Comparison of ENCODE assay signal across 1 cellular context in genomic region chr6:153027480-153027879, GRCh38.
A peak's percentile ranks its signal among the peaks of the same experiment; 100 is the strongest.
TF ChIP-seq lines count a peak whose summit lies in the region.

No MANE protein-coding gene starts in this region.

TF ChIP-seq in K562, 482 proteins besides CTCF, POLR2A, EP300 and RAD21 (continued from another document):
- TF ChIP-seq HCFC1 (IDR thresholded peaks at IDR 0.05; ENCODE audit: low read depth, low read length): no peak
- no peak for TF ChIP-seq ZNF253 (CRISPR knock-in tag; conservative IDR thresholded peaks at IDR 0.05)
- TF ChIP-seq PRPF4 (IDR thresholded peaks at IDR 0.05; ENCODE audit: insufficient read depth, low read depth, low read length, poor library complexity, severe bottlenecking): no peak
- TF ChIP-seq, protein P1, sequence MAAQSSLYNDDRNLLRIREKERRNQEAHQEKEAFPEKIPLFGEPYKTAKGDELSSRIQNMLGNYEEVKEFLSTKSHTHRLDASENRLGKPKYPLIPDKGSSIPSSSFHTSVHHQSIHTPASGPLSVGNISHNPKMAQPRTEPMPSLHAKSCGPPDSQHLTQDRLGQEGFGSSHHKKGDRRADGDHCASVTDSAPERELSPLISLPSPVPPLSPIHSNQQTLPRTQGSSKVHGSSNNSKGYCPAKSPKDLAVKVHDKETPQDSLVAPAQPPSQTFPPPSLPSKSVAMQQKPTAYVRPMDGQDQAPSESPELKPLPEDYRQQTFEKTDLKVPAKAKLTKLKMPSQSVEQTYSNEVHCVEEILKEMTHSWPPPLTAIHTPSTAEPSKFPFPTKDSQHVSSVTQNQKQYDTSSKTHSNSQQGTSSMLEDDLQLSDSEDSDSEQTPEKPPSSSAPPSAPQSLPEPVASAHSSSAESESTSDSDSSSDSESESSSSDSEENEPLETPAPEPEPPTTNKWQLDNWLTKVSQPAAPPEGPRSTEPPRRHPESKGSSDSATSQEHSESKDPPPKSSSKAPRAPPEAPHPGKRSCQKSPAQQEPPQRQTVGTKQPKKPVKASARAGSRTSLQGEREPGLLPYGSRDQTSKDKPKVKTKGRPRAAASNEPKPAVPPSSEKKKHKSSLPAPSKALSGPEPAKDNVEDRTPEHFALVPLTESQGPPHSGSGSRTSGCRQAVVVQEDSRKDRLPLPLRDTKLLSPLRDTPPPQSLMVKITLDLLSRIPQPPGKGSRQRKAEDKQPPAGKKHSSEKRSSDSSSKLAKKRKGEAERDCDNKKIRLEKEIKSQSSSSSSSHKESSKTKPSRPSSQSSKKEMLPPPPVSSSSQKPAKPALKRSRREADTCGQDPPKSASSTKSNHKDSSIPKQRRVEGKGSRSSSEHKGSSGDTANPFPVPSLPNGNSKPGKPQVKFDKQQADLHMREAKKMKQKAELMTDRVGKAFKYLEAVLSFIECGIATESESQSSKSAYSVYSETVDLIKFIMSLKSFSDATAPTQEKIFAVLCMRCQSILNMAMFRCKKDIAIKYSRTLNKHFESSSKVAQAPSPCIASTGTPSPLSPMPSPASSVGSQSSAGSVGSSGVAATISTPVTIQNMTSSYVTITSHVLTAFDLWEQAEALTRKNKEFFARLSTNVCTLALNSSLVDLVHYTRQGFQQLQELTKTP (IDR thresholded peaks at IDR 0.05; ENCODE audit: low read depth in 1 of 2, partially characterized antibody in 2 of 2): no peak
- 0 out of 4 replicates have a peak, but pooled peaks of 1 of the 2 experiments have one; percentile 12 for TF ChIP-seq KDM1A (IDR thresholded peaks at IDR 0.05)
- TF ChIP-seq HNRNPK (IDR thresholded peaks at IDR 0.05; ENCODE audit: low read depth, low read length, poor library complexity, severe bottlenecking): no peak
- no peak for TF ChIP-seq HNRNPLL (IDR thresholded peaks at IDR 0.05; ENCODE audit: low read depth, low read length, poor library complexity, severe bottlenecking)
- no peak for TF ChIP-seq ZNF644 (tag; IDR thresholded peaks at IDR 0.05; ENCODE audit: low read depth)
- TF ChIP-seq RBM25 (IDR thresholded peaks at IDR 0.05; ENCODE audit: low read depth, low read length, severe bottlenecking): peak; percentile 69
- TF ChIP-seq CCAR2 (IDR thresholded peaks at IDR 0.05; ENCODE audit: low read depth, low read length): no peak
